In the genomic region with DNA sequence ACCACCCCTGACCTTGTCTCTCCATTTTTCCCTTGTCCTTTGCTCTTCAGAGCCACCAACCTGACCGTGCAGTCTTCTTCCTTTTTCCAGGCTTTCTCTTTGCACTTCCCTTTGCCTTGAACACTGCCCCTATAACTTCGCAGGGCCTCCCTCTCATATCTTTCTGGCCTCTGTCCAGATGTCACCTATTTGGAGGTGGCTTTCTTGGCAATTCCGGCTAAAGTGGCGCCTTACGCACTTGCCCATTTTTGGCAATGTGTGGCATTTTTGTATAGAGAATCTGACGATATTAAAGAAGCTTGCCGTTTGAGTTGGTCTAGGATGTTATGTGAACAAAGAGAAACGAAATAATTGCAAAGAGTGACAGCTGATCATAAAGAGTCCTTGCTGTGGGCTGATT, we compare ENCODE assay signal across 8 cellular contexts. TPM values are rescaled to one million over a fixed set of nuclear protein-coding genes. Genes with fewer than 3 reads are reported as not detected.
DNase-seq lines count a peak whose midpoint lies in the region; ATAC-seq and TF ChIP-seq lines count a peak whose summit lies in the region.

No MANE protein-coding gene starts in this region.

- TF ChIP-seq CTCF in CD4-positive, alpha-beta T cell (IDR thresholded peaks at IDR 0.05), result no peak
- TF ChIP-seq CTCF in dorsolateral prefrontal cortex (IDR thresholded peaks at IDR 0.05 in 54 of 56, conservative IDR thresholded peaks at IDR 0.05 in 2 of 56; ENCODE audit: low read depth in 1 of 56, partially characterized antibody in 56 of 56) (no peak), neural cell (IDR thresholded peaks at IDR 0.05; ENCODE audit: poor library complexity, severe bottlenecking) (no peak), GM10248 (IDR thresholded peaks at IDR 0.05; ENCODE audit: control extremely low read depth, extremely low read depth, low read depth, missing control alignments) (no peak)

- H2AFZ ChIP-seq in neural cell (ENCODE audit: low read depth, low read length), result no peak overlapping the region

- H3F3A ChIP-seq in neural cell (ENCODE audit: insufficient read depth, low read length, poor library complexity, severe bottlenecking), result no peaks in the 10 kb centered on the region

- peaks cover 40% of the 10 kb centered on the region for H3K9me3 ChIP-seq in CD4-positive, alpha-beta T cell (ENCODE audit: control insufficient read depth, low read length)
- H3K9me3 ChIP-seq in MG63 (no peaks in the 10 kb centered on the region), neural cell (ENCODE audit: low read length) (no peaks in the 10 kb centered on the region)

- H3K4me3 Mint-ChIP-seq in CD4-positive, alpha-beta T cell, result peak overlapping the region; percentile 95

- peaks cover 42% of the 10 kb centered on the region for H3K36me3 ChIP-seq in MG63
- H3K36me3 ChIP-seq in neural cell (ENCODE audit: insufficient read depth, low read length), result no peaks in the 10 kb centered on the region

- POLR2A ChIA-PET in CD4-positive, alpha-beta T cell (lab: Charles Lee), result interaction anchor here (1.8 kb wide), 1 partner anchor 29 kb away, joined by 6 read pairs; the partner anchor contains the start of gene ZNF304
- POLR2A ChIA-PET in GM10248 (lab: Yijun Ruan, JAX), result no interaction called here

- H3K27me3 ChIP-seq in CD4-positive, alpha-beta T cell (ENCODE audit: control insufficient read depth, insufficient read depth, low read length), result peaks cover 12% of the 10 kb centered on the region
- no peaks in the 10 kb centered on the region for H3K27me3 ChIP-seq in MG63
- no peaks in the 10 kb centered on the region for H3K27me3 ChIP-seq in dorsolateral prefrontal cortex
- H3K27me3 ChIP-seq in neural cell (ENCODE audit: insufficient read depth, low read depth, low read length), result no peaks in the 10 kb centered on the region

- H3K9ac ChIP-seq in neural cell (ENCODE audit: low read length), result peak overlapping the region; percentile 99

- H3K27ac Mint-ChIP-seq in CD4-positive, alpha-beta T cell, result peak overlapping the region; percentile 96

- peaks cover 21% of the 10 kb centered on the region for H3K27me3 Mint-ChIP-seq in CD4-positive, alpha-beta T cell

- peaks cover 65% of the 10 kb centered on the region for H3K36me3 Mint-ChIP-seq in CD4-positive, alpha-beta T cell (ENCODE audit: low read depth)

- H3K4me3 ChIP-seq in MG63, result peak overlapping the region; percentile 91
- peak overlapping the region; percentile 66 to 98 (median 93) for H3K4me3 ChIP-seq in dorsolateral prefrontal cortex
- peak overlapping the region; percentile 89 for H3K4me3 ChIP-seq in neural cell (ENCODE audit: low read length)

- H3K9me3 Mint-ChIP-seq in CD4-positive, alpha-beta T cell, result peaks cover 15% of the 10 kb centered on the region

- no peaks in the 10 kb centered on the region for H3K9me2 ChIP-seq in neural cell (ENCODE audit: insufficient read depth, low read length)

- peaks cover 33% of the 10 kb centered on the region for H3K4me1 Mint-ChIP-seq in CD4-positive, alpha-beta T cell (ENCODE audit: low read depth)

- CTCF ChIA-PET in CD4-positive, alpha-beta T cell (lab: Charles Lee), result no interaction called here
- CTCF ChIA-PET in GM10248 (lab: Yijun Ruan, JAX), result interaction anchor here (0.8 kb wide), 2 partner anchors 15 to 21 kb away, joined by 3 read pairs; no protein-coding TSS in a partner anchor

- no peak for TF ChIP-seq EP300 in neural cell (conservative IDR thresholded peaks at IDR 0.05; ENCODE audit: poor library complexity, severe bottlenecking)

- H4K20me1 ChIP-seq in neural cell (ENCODE audit: insufficient read depth), result no peaks in the 10 kb centered on the region

- no peak for ATAC-seq in CD4-positive, alpha-beta T cell (ENCODE audit: poor library complexity)
- no peak for ATAC-seq in HG02759 (IDR thresholded peaks at IDR 0.05; ENCODE audit: unreplicated experiment)

- H3K27ac ChIP-seq in CD4-positive, alpha-beta T cell (ENCODE audit: low read depth, low read length), result no peak overlapping the region
- H3K27ac ChIP-seq in dorsolateral prefrontal cortex (peak overlapping the region in 21 of 59 donors; percentile 14 to 93 (median 86)), neural cell (ENCODE audit: low read length) (peak overlapping the region; percentile 90)

- peak overlapping the region; percentile 96 for H3K4me2 ChIP-seq in neural cell (ENCODE audit: low read length)

- DNase-seq in CD4-positive, alpha-beta T cell, result no peak
- DNase-seq in MG63, result no peak
- DNase-seq in dorsolateral prefrontal cortex, result no peak
- no peak for DNase-seq in globus pallidus (ENCODE audit: low spot score)
- no peak for DNase-seq in dedifferentiated amniotic fluid mesenchymal stem cell (ENCODE audit: extremely low spot score)
- no peak for DNase-seq in GM10248 (ENCODE audit: extremely low spot score)

- TF ChIP-seq RAD21 in neural cell (conservative IDR thresholded peaks at IDR 0.05), result no peak

- peaks cover 34% of the 10 kb centered on the region for H3K79me2 ChIP-seq in neural cell (replicated peaks; ENCODE audit: insufficient read depth, low read length)

- intact Hi-C loops in CD4-positive, alpha-beta T cell (cut with DNase I, micrococcal nuclease), result loop anchor here (2.0 to 5.0 kb wide), 3 partner anchors 39 to 41 kb away; partner anchors contain the start of genes ZNF460 (in 2 of the 2), TRAPPC2B (in 1 of the 2) and ZNF547 (in 1 of the 2)
- intact Hi-C loops in dorsolateral prefrontal cortex (cut with DNase I), result loop anchor here (2.0 to 5.0 kb wide), 3 partner anchors 30 to 42 kb away; partner anchors contain the start of genes TRAPPC2B (in 1 of the 2), ZNF304 (in 1 of the 2), ZNF460 (in 1 of the 2) and ZNF547 (in 1 of the 2)

TF ChIP-seq in neural cell, 6 proteins besides CTCF, POLR2A, EP300 and RAD21:
- no peak for TF ChIP-seq MXI1 (conservative IDR thresholded peaks at IDR 0.05; ENCODE audit: poor library complexity, severe bottlenecking)
- no peak for TF ChIP-seq EZH2 (IDR thresholded peaks at IDR 0.05; ENCODE audit: borderline replicate concordance, insufficient read depth, low read length, poor library complexity, severe bottlenecking)
- no peak for TF ChIP-seq TAF1 (IDR thresholded peaks at IDR 0.05; ENCODE audit: low read depth)
- TF ChIP-seq, protein P1, sequence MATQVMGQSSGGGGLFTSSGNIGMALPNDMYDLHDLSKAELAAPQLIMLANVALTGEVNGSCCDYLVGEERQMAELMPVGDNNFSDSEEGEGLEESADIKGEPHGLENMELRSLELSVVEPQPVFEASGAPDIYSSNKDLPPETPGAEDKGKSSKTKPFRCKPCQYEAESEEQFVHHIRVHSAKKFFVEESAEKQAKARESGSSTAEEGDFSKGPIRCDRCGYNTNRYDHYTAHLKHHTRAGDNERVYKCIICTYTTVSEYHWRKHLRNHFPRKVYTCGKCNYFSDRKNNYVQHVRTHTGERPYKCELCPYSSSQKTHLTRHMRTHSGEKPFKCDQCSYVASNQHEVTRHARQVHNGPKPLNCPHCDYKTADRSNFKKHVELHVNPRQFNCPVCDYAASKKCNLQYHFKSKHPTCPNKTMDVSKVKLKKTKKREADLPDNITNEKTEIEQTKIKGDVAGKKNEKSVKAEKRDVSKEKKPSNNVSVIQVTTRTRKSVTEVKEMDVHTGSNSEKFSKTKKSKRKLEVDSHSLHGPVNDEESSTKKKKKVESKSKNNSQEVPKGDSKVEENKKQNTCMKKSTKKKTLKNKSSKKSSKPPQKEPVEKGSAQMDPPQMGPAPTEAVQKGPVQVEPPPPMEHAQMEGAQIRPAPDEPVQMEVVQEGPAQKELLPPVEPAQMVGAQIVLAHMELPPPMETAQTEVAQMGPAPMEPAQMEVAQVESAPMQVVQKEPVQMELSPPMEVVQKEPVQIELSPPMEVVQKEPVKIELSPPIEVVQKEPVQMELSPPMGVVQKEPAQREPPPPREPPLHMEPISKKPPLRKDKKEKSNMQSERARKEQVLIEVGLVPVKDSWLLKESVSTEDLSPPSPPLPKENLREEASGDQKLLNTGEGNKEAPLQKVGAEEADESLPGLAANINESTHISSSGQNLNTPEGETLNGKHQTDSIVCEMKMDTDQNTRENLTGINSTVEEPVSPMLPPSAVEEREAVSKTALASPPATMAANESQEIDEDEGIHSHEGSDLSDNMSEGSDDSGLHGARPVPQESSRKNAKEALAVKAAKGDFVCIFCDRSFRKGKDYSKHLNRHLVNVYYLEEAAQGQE (IDR thresholded peaks at IDR 0.05; ENCODE audit: borderline replicate concordance), result no peak
- TF ChIP-seq POLR2AphosphoS5 (IDR thresholded peaks at IDR 0.05), result no peak
- TF ChIP-seq SMC3 (conservative IDR thresholded peaks at IDR 0.05; ENCODE audit: poor library complexity), result no peak

RNA-seq across cellular contexts. Expression of gene ZNF543, which starts 0.9 kb away (rescaled TPM):
- total RNA-seq in CD4-positive, alpha-beta T cell, result 1 to 10 TPM; 4.0 to 4.3 TPM
- 7.6 and 10.0 TPM in 2 replicates for total RNA-seq in MG63 (2014; rRNA removed; shearing (Covaris generic); ENCODE audit: low replicate concordance)
- 10 to 100 TPM; 10.1 to 23.0 (median 14.9) TPM for total RNA-seq in dorsolateral prefrontal cortex
- 9.3 and 14.8 TPM in 2 replicates for polyA plus RNA-seq in neural cell
- 51.1 and 52.9 TPM in 2 replicates for polyA minus RNA-seq in neural cell

RNA-seq across cellular contexts. Expression of gene ZNF304, which starts 29.9 kb away (rescaled TPM):
- 1 to 10 TPM; 4.9 to 5.4 TPM for total RNA-seq in CD4-positive, alpha-beta T cell
- 10.6 and 11.9 TPM in 2 replicates for total RNA-seq in MG63 (2014; rRNA removed; shearing (Covaris generic); ENCODE audit: low replicate concordance)
- 10 to 100 TPM in 116 of 120 experiments, 1 to 10 TPM in 4; 8.4 to 20.2 (median 13.3) TPM for total RNA-seq in dorsolateral prefrontal cortex
- 20.6 and 23.0 TPM in 2 replicates for polyA plus RNA-seq in neural cell
- polyA minus RNA-seq in neural cell, result 32.9 and 34.6 TPM in 2 replicates

RNA-seq across cellular contexts. Expression of gene ZNF460, which starts 40.9 kb away (rescaled TPM):
- 10 to 100 TPM; 64.9 to 65.0 TPM for total RNA-seq in CD4-positive, alpha-beta T cell
- total RNA-seq in MG63 (2014; rRNA removed; shearing (Covaris generic); ENCODE audit: low replicate concordance), result 24.9 and 37.9 TPM in 2 replicates
- total RNA-seq in dorsolateral prefrontal cortex, result 100 to 1,000 TPM in 32 of 120 experiments, 10 to 100 TPM in 88; 74.0 to 139 (median 93.3) TPM
- polyA plus RNA-seq in neural cell, result 11.2 and 23.4 TPM in 2 replicates
- polyA minus RNA-seq in neural cell, result 219 and 249 TPM in 2 replicates

RNA-seq across cellular contexts. Expression of gene TRAPPC2B, which starts 42.2 kb away (rescaled TPM):
- 10 to 100 TPM; 11.5 to 12.7 TPM for total RNA-seq in CD4-positive, alpha-beta T cell
- 13.6 and 42.5 TPM in 2 replicates for total RNA-seq in MG63 (2014; rRNA removed; shearing (Covaris generic); ENCODE audit: low replicate concordance)
- total RNA-seq in dorsolateral prefrontal cortex, result 10 to 100 TPM in 67 of 120 experiments, 1 to 10 TPM in 53; 4.5 to 17.8 (median 10.3) TPM
- 42.6 and 60.5 TPM in 2 replicates for polyA plus RNA-seq in neural cell
- 35.1 and 37.6 TPM in 2 replicates for polyA minus RNA-seq in neural cell

RNA-seq across cellular contexts. Expression of gene ZNF547, which starts 42.2 kb away (rescaled TPM):
- 1 to 10 TPM; 1.4 to 2.1 TPM for total RNA-seq in CD4-positive, alpha-beta T cell
- total RNA-seq in MG63 (2014; rRNA removed; shearing (Covaris generic); ENCODE audit: low replicate concordance), result 6.5 and 10.6 TPM in 2 replicates
- total RNA-seq in dorsolateral prefrontal cortex, result 10 to 100 TPM in 60 of 120 experiments, 1 to 10 TPM in 60; 3.8 to 19.8 (median 10.0) TPM
- 11.6 and 13.1 TPM in 2 replicates for polyA plus RNA-seq in neural cell
- 18.5 and 19.5 TPM in 2 replicates for polyA minus RNA-seq in neural cell
